34 cellular contexts compared by ENCODE assay signal in genomic region chr22:32329202-32329645, GRCh38. TPM values are rescaled to one million over a fixed set of nuclear protein-coding genes. Genes with fewer than 3 reads are reported as not detected.
"Had no signal": no experiment of that assay in that cellular context is flagged by ENCODE, and none has a peak within 500 bp of the region (broad histone marks: within the 10 kb centered on the region; RNA-seq: fewer than 3 reads in every experiment).

No MANE protein-coding gene starts in this region.

- H3K4me1 ChIP-seq: ascending aorta, body of pancreas, SJCRH30 had no signal

- H3K4me2 ChIP-seq: SK-N-SH had no signal

- H3K4me1 Mint-ChIP-seq: activated naive CD8-positive, alpha-beta T cell treated with anti-CD3 and anti-CD28 coated beads, Interleukin-2, amount 50 U/mL, for 24 hours; IgD-negative memory B cell had no signal

- H3K9me3 ChIP-seq: ascending aorta, body of pancreas, SJCRH30, SK-N-SH had no signal

- H3K4me3 ChIP-seq: ascending aorta, body of pancreas, SJCRH30 had no signal

- H3K9ac ChIP-seq: SK-N-SH had no signal

- ATAC-seq: activated naive CD4-positive, alpha-beta T cell treated with anti-CD3 and anti-CD28 coated beads, Interleukin-2, amount 50 U/mL, for 72 hours; activated naive CD8-positive, alpha-beta T cell treated with anti-CD3 and anti-CD28 coated beads, Interleukin-2, amount 50 U/mL, for 24 hours; activated T-cell treated with anti-CD3 and anti-CD28 coated beads, Interleukin-2, amount 50 U/mL, for 4 hours; body of pancreas; WTC11 had no signal

- H3K9me3 Mint-ChIP-seq: activated naive CD4-positive, alpha-beta T cell treated with anti-CD3 and anti-CD28 coated beads, Interleukin-2, amount 50 U/mL, for 72 hours; activated naive CD8-positive, alpha-beta T cell treated with anti-CD3 and anti-CD28 coated beads, Interleukin-2, amount 50 U/mL, for 24 hours; activated T-cell treated with anti-CD3 and anti-CD28 coated beads, Interleukin-2, amount 50 U/mL, for 4 hours; IgD-negative memory B cell; T-helper 2 cell treated with Interferon-gamma antibody and Interleukin-4, amounts not matched to agents 5 μg/mL and 100 μg/mL, for 36 hours had no signal

- DNase-seq: activated CD4-positive, alpha-beta T cell treated with anti-CD3 and anti-CD28 coated beads for 48 hours; activated CD4-positive, alpha-beta T cell treated with anti-CD3 and anti-CD28 coated beads, Interleukin-2, amount 50 U/mL, for 4 hours; activated CD4-positive, CD25-positive, alpha-beta regulatory T cell treated with anti-CD3 and anti-CD28 coated beads, Interleukin-2, amount 50 U/mL, for 72 hours; activated effector memory CD4-positive, alpha-beta T cell treated with anti-CD3 and anti-CD28 coated beads, Interleukin-2, amount 50 U/mL, for 16 hours; activated naive CD4-positive, alpha-beta T cell treated with Interleukin-2 at 50 U/mL for 16 hours; activated naive CD8-positive, alpha-beta T cell treated with anti-CD3 and anti-CD28 coated beads, Interleukin-2, amount 50 U/mL, for 24 hours; activated T-cell treated with anti-CD3 and anti-CD28 coated beads, Interleukin-2, amount 50 U/mL, for 4 hours; amniotic stem cell; KG1; NCI-H1092; NCI-H1417; NCI-H1694; NCI-H2029; NCI-H2107; NCI-H2171 treated with DMSO at 0.1 percent for 48 hours; NCI-H226; NCI-H526; NCI-H774; Right ventricle myocardium superior; RPMI8226; SJCRH30; SK-N-SH; T-helper 1 cell had no signal

- H3K36me3 ChIP-seq: ascending aorta, SJCRH30 had no signal

- H3K36me3 Mint-ChIP-seq: activated naive CD4-positive, alpha-beta T cell treated with anti-CD3 and anti-CD28 coated beads, Interleukin-2, amount 50 U/mL, for 72 hours; IgD-negative memory B cell had no signal

- H3K27ac ChIP-seq: ascending aorta, body of pancreas, SJCRH30 had no signal

- H3K4me3 Mint-ChIP-seq: activated naive CD8-positive, alpha-beta T cell treated with anti-CD3 and anti-CD28 coated beads, Interleukin-2, amount 50 U/mL, for 24 hours; activated T-cell treated with anti-CD3 and anti-CD28 coated beads, Interleukin-2, amount 50 U/mL, for 4 hours; IgD-negative memory B cell; T-helper 2 cell treated with Interferon-gamma antibody and Interleukin-4, amounts not matched to agents 5 μg/mL and 100 μg/mL, for 36 hours; WTC11 had no signal

- H3K27ac Mint-ChIP-seq: activated naive CD4-positive, alpha-beta T cell treated with anti-CD3 and anti-CD28 coated beads, Interleukin-2, amount 50 U/mL, for 72 hours; activated naive CD8-positive, alpha-beta T cell treated with anti-CD3 and anti-CD28 coated beads, Interleukin-2, amount 50 U/mL, for 24 hours; IgD-negative memory B cell; T-helper 2 cell treated with Interferon-gamma antibody and Interleukin-4, amounts not matched to agents 5 μg/mL and 100 μg/mL, for 36 hours; WTC11 had no signal

- H3K27me3 ChIP-seq: ascending aorta, body of pancreas, SJCRH30 had no signal

RNA-seq across cellular contexts. Expression of gene RFPL3, which starts 28.4 kb away (rescaled TPM):
- total RNA-seq: activated naive CD4-positive, alpha-beta T cell treated with anti-CD3 and anti-CD28 coated beads, Interleukin-2, amount 50 U/mL, for 72 hours; activated T-cell treated with anti-CD3 and anti-CD28 coated beads, Interleukin-2, amount 50 U/mL, for 4 hours; ascending aorta; body of pancreas; bronchial epithelial cell; LHCN-M2; M059J; NCI-H460; OCI-LY7; Right ventricle myocardium superior; SJCRH30; WTC11 had no signal
- polyA plus RNA-seq: IgD-negative memory B cell, SK-N-SH had no signal
